ENCODE assay signal across 9 cellular contexts in the genomic region with DNA sequence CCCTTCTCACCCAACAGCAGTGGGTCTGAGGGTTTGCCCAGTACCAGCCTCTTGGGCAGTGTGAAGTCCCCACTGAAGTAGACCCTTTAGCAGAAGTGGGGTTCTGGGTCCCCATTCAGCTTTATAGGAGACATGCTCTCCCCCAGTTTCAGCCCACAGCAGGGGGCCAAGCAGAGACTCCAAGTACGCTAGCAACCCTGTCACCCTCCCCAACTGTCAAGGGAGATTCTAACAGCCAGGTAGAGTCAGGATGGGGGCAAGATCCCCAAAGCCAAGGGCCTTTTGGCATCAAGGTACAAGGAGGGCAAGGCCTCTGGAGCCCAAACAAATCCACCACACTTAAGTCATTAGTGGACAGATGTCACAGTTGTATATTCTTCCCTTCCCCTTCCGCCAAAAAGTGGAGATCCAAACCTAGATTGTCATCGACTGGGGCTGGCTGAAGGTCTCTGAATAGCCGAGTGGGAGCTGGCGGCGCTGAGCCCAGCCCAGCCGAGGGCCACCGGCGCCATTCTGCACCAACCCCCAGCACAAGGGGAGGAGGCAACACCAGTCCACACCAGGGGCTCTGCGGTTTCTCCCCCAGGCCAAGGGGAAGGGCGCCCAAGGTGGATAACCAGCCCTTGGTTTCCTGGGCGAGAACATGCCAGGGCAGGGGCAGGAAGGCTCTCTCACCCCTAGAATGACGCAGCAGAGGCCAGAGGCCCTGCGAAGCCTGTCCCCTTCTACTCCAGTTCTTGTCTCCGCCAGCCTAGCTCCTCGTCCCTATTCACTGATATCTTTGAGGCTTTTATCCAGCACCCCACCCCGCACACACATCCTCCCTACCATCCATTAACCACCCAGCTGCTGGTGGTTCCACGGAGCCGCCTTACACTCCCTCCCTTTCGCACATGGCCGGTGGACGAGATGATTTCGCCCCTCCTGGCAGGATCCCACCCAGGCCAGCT. TPM values are rescaled to one million over a fixed set of nuclear protein-coding genes. Genes with fewer than 3 reads are reported as not detected.
DNase-seq lines count a peak whose midpoint lies in the region; ATAC-seq and TF ChIP-seq lines count a peak whose summit lies in the region.
"Had no signal": no experiment of that assay in that cellular context is flagged by ENCODE, and none has a peak within 500 bp of the region (broad histone marks: within the 10 kb centered on the region; RNA-seq: fewer than 3 reads in every experiment).

No MANE protein-coding gene starts in this region.

- peak overlapping the region; percentile 88 to 99 for H3K4me3 Mint-ChIP-seq in H9
- H3K4me3 Mint-ChIP-seq in activated T-helper 2 cell treated with anti-CD3 and anti-CD28 coated beads, Interferon-gamma antibody, Interleukin-2, Interleukin-4, amounts not matched to agents 10 μg/mL and 5 μg/mL and 100 μg/mL, durations not matched to agents 14 hours and 24 hours and 36 hours (ENCODE audit: low read depth) = peak overlapping the region; percentile 61

- peaks cover 52% of the 10 kb centered on the region for H3K79me2 ChIP-seq in H9 (ENCODE audit: insufficient read depth, low read length)

- DNase-seq in H9 (no peak), retina (peak; percentile 64), NCI-H1694 (lab: John Stamatoyannopoulos, UW) (no peak), NCI-H146 treated with DMSO at 0.1 percent for 48 hours (lab: John Stamatoyannopoulos, UW; ENCODE audit: unreplicated experiment) (no peak), GM20000 (ENCODE audit: low spot score) (no peak)
- DNase-seq in activated T-helper 2 cell treated with anti-CD3 and anti-CD28 coated beads, Interferon-gamma antibody, Interleukin-2, Interleukin-4, amounts not matched to agents 10 μg/mL and 5 μg/mL and 100 μg/mL, durations not matched to agents 14 hours and 24 hours and 36 hours (ENCODE audit: low spot score) = no peak
- DNase-seq: NCI-H526 treated with DMSO at 0.1 percent for 48 hours had no signal

- H3K23ac ChIP-seq in H9 (ENCODE audit: insufficient read length, low read depth, low read length) = no peak overlapping the region

- H3K79me1 ChIP-seq in H9 (ENCODE audit: insufficient read depth, low read depth, low read length, poor library complexity, severe bottlenecking) = no peaks in the 10 kb centered on the region

- no peak overlapping the region for H2BK15ac ChIP-seq in H9 (ENCODE audit: low read depth, low read length)

- H3K9me3 ChIP-seq in H9 (ENCODE audit: control insufficient read depth, low read depth, low read length) = no peaks in the 10 kb centered on the region
- no peaks in the 10 kb centered on the region for H3K9me3 ChIP-seq in iPS-15b (ENCODE audit: control insufficient read depth, insufficient read depth, low read length)

- H3K4me1 Mint-ChIP-seq in H9 = peaks cover 47 to 49% of the 10 kb centered on the region in 2 experiments
- H3K4me1 Mint-ChIP-seq in activated T-helper 2 cell treated with anti-CD3 and anti-CD28 coated beads, Interferon-gamma antibody, Interleukin-2, Interleukin-4, amounts not matched to agents 10 μg/mL and 5 μg/mL and 100 μg/mL, durations not matched to agents 14 hours and 24 hours and 36 hours (ENCODE audit: low read depth) = no peaks in the 10 kb centered on the region

- no peak overlapping the region for H2BK12ac ChIP-seq in H9 (ENCODE audit: insufficient read length, low read depth, low read length)

- no peak for ATAC-seq in HG03520 (IDR thresholded peaks at IDR 0.05; ENCODE audit: unreplicated experiment)

- no peak overlapping the region for H3K56ac ChIP-seq in H9 (ENCODE audit: insufficient read length, low read depth, low read length)

- no peaks in the 10 kb centered on the region for H3K27me3 ChIP-seq in H9 (ENCODE audit: insufficient read depth, low read length)
- H3K27me3 ChIP-seq in iPS-15b (ENCODE audit: control insufficient read depth, insufficient read depth, low read length) = no peaks in the 10 kb centered on the region

- no peak overlapping the region for H2BK20ac ChIP-seq in H9 (ENCODE audit: low read depth, low read length, poor library complexity, severe bottlenecking)

- peaks cover 4 to 7% (median 6%) of the 10 kb centered on the region in 3 experiments; a peak in 5 of 7 replicates for H3K36me3 Mint-ChIP-seq in H9 (ENCODE audit: insufficient read depth in 1 of 3, low read depth in 3 of 3)
- H3K36me3 Mint-ChIP-seq in activated T-helper 2 cell treated with anti-CD3 and anti-CD28 coated beads, Interferon-gamma antibody, Interleukin-2, Interleukin-4, amounts not matched to agents 10 μg/mL and 5 μg/mL and 100 μg/mL, durations not matched to agents 14 hours and 24 hours and 36 hours (ENCODE audit: low read depth) = no peaks in the 10 kb centered on the region

- no peak overlapping the region for H4K91ac ChIP-seq in H9 (ENCODE audit: insufficient read length, low read depth, low read length)

- H4K8ac ChIP-seq in H9 (replicated peaks; ENCODE audit: insufficient read length, low read depth, low read length) = no peak overlapping the region

- no peak overlapping the region for H3K4ac ChIP-seq in H9 (ENCODE audit: low read depth, low read length)

- H3K9ac ChIP-seq in H9 (ENCODE audit: extremely low read depth, insufficient read length, low read length) (peak overlapping the region; percentile 74), iPS-15b (ENCODE audit: low read depth, low read length) (peak overlapping the region; percentile 89)

- H3K4me2 ChIP-seq in H9 (ENCODE audit: insufficient read depth, insufficient read length, low read length) = peak overlapping the region; percentile 77

- H2AFZ ChIP-seq in H9 (ENCODE audit: low read length) = no peak overlapping the region

- H3K4me1 ChIP-seq in H9 (ENCODE audit: insufficient read depth, low read length) (peaks cover 18% of the 10 kb centered on the region; the same call in 1 of the 2 replicates), iPS-15b (ENCODE audit: control insufficient read depth, insufficient read depth, low read length) (peaks cover 23% of the 10 kb centered on the region)

- no peak overlapping the region for H2BK5ac ChIP-seq in H9 (ENCODE audit: insufficient read length, low read length)

- no CpG with 5 or more reads among the region's 23 CpGs for WGBS in H9 (ENCODE audit: extremely low coverage, insufficient read length, low lambda C conversion rate)

- no peak overlapping the region for H4K5ac ChIP-seq in H9 (ENCODE audit: insufficient read length, low read depth, low read length)

- peaks cover 5% of the 10 kb centered on the region for H3K36me3 ChIP-seq in iPS-15b (ENCODE audit: control insufficient read depth, insufficient read depth, low read length)

- H3K23me2 ChIP-seq in H9 (ENCODE audit: insufficient read length, low read depth, low read length, poor library complexity, severe bottlenecking) = peaks cover 17% of the 10 kb centered on the region

- H3K27me3 Mint-ChIP-seq in H9 (ENCODE audit: low read depth) = no peaks in the 10 kb centered on the region
- peaks cover 62% of the 10 kb centered on the region for H3K27me3 Mint-ChIP-seq in activated T-helper 2 cell treated with anti-CD3 and anti-CD28 coated beads, Interferon-gamma antibody, Interleukin-2, Interleukin-4, amounts not matched to agents 10 μg/mL and 5 μg/mL and 100 μg/mL, durations not matched to agents 14 hours and 24 hours and 36 hours (ENCODE audit: low read depth)

- H3T11ph ChIP-seq in H9 (ENCODE audit: low read length) = no peak overlapping the region

- no peaks in the 10 kb centered on the region for H3K9me3 Mint-ChIP-seq in H9
- no peaks in the 10 kb centered on the region for H3K9me3 Mint-ChIP-seq in activated T-helper 2 cell treated with anti-CD3 and anti-CD28 coated beads, Interferon-gamma antibody, Interleukin-2, Interleukin-4, amounts not matched to agents 10 μg/mL and 5 μg/mL and 100 μg/mL, durations not matched to agents 14 hours and 24 hours and 36 hours

- H3K27ac Mint-ChIP-seq in H9 = peak overlapping the region; percentile 83 to 99 (median 94)
- H3K27ac Mint-ChIP-seq in activated T-helper 2 cell treated with anti-CD3 and anti-CD28 coated beads, Interferon-gamma antibody, Interleukin-2, Interleukin-4, amounts not matched to agents 10 μg/mL and 5 μg/mL and 100 μg/mL, durations not matched to agents 14 hours and 24 hours and 36 hours = no peak overlapping the region

- intact Hi-C loops in activated T-helper 2 cell treated with anti-CD3 and anti-CD28 coated beads, Interferon-gamma antibody, Interleukin-2, Interleukin-4, amounts not matched to agents 10 μg/mL and 5 μg/mL and 100 μg/mL, durations not matched to agents 14 hours and 24 hours and 36 hours (cut with micrococcal nuclease) = no loop called here

- no peak for TF ChIP-seq CTCF in H9 (conservative IDR thresholded peaks at IDR 0.05)
- TF ChIP-seq CTCF in GM20000 (IDR thresholded peaks at IDR 0.05; ENCODE audit: extremely low read depth, missing control alignments) = no peak

- peak overlapping the region; percentile 10 for H3K18ac ChIP-seq in H9 (ENCODE audit: insufficient read length, low read depth, low read length)

- H3K4me3 ChIP-seq in iPS-15b (ENCODE audit: low read depth, low read length) = peak overlapping the region; percentile 94

- H4K20me1 ChIP-seq in H9 (ENCODE audit: control insufficient read depth, insufficient read depth, insufficient read length) = no peaks in the 10 kb centered on the region

- H3K27ac ChIP-seq in H9 (ENCODE audit: insufficient read length, low read depth, low read length) = no peak overlapping the region

- no peak overlapping the region; the same call in 1 of the 2 replicates for H3K14ac ChIP-seq in H9 (ENCODE audit: insufficient read depth, low read length)

- H2AK5ac ChIP-seq in H9 (ENCODE audit: insufficient read length, low read length) = no peak overlapping the region

- H2BK120ac ChIP-seq in H9 (ENCODE audit: low read depth, low read length, poor library complexity, severe bottlenecking) = no peak overlapping the region

RNA-seq across cellular contexts. Expression of a gene that starts 1.5 kb away (rescaled TPM):
- total RNA-seq in H9 (2021) = 181 and 185 TPM in 2 replicates
- 0.09 TPM in 2 replicates for total RNA-seq in activated T-helper 2 cell treated with anti-CD3 and anti-CD28 coated beads, Interferon-gamma antibody, Interleukin-2, Interleukin-4, amounts not matched to agents 10 μg/mL and 5 μg/mL and 100 μg/mL, durations not matched to agents 14 hours and 24 hours and 36 hours

RNA-seq across cellular contexts. Expression of a gene that starts 51.6 kb away (rescaled TPM):
- total RNA-seq in H9 (2021) = 64.0 and 74.4 TPM in 2 replicates
- 28.1 and 29.2 TPM in 2 replicates for total RNA-seq in activated T-helper 2 cell treated with anti-CD3 and anti-CD28 coated beads, Interferon-gamma antibody, Interleukin-2, Interleukin-4, amounts not matched to agents 10 μg/mL and 5 μg/mL and 100 μg/mL, durations not matched to agents 14 hours and 24 hours and 36 hours

Comparison
In these comparisons a context has a peak if more than half of its experiments do, and no peak if none do; other contexts are left out.
1. RNA of a gene that starts 1.5 kb away (total RNA-seq): 181 to 185 TPM in H9; 0.09 TPM in activated T-helper 2 cell treated with anti-CD3 and anti-CD28 coated beads, Interferon-gamma antibody, Interleukin-2, Interleukin-4, amounts not matched to agents 10 μg/mL and 5 μg/mL and 100 μg/mL, durations not matched to agents 14 hours and 24 hours and 36 hours; every median in the first group is over 100 times any median in the second.